In the genomic region with DNA sequence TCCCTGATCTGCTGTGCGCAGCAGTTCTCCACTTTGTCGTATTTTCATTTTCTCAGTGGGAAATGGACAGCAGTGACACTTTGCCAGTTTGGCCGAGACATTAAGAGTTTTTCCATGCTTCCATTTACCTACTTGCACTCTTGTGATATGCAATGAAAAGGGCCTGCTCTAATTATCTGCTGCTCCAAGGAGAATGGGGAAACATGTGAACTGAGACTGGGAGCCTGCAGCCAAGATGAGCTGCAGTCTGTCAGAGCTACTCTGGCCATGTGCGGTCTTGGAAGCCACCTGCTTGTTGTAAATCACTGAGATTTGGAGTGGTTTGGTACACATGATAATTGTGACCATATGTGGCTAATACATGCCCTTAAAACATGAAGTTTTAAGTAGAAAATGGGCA, we compare ENCODE assay signal across 18 cellular contexts.
DNase-seq lines count a peak whose midpoint lies in the region; ATAC-seq lines count a peak whose summit lies in the region.
"Had no signal": no experiment of that assay in that cellular context is flagged by ENCODE, and none has a peak within 500 bp of the region (broad histone marks: within the 10 kb centered on the region; RNA-seq: fewer than 3 reads in every experiment).

No MANE protein-coding gene starts in this region.

- DNase-seq in NCI-H1092 treated with DMSO at 0.1 percent for 48 hours (lab: John Stamatoyannopoulos, UW) (peak; percentile 96), NCI-H2081 treated with DMSO at 0.1 percent for 48 hours (lab: John Stamatoyannopoulos, UW) (peak; percentile 80), NCI-H748 (lab: John Stamatoyannopoulos, UW; ENCODE audit: unreplicated experiment) (peak; percentile 73), mesenteric fat pad (ENCODE audit: low spot score) (peak; percentile 65)
- DNase-seq: activated gamma-delta T cell; amygdala; effector memory CD4-positive, alpha-beta T cell; left ventricle myocardium superior; NCI-H2107; occipital lobe; OCI-M1; retina; stimulated activated CD4-positive, alpha-beta T cell treated with anti-CD3 and anti-CD28 coated beads, Interleukin-12 subunit alpha, Interleukin-12 subunit beta, amount 100 ng/mL, for 4 hours; T-helper 9 cell; testis had no signal

- ATAC-seq in GM21423 (IDR thresholded peaks at IDR 0.05; ENCODE audit: unreplicated experiment) (no peak), HG02852 (IDR thresholded peaks at IDR 0.05; ENCODE audit: unreplicated experiment) (no peak), HG03108 (IDR thresholded peaks at IDR 0.05; ENCODE audit: unreplicated experiment) (no peak)
- ATAC-seq: left ventricle myocardium superior had no signal
